In the genomic region with DNA sequence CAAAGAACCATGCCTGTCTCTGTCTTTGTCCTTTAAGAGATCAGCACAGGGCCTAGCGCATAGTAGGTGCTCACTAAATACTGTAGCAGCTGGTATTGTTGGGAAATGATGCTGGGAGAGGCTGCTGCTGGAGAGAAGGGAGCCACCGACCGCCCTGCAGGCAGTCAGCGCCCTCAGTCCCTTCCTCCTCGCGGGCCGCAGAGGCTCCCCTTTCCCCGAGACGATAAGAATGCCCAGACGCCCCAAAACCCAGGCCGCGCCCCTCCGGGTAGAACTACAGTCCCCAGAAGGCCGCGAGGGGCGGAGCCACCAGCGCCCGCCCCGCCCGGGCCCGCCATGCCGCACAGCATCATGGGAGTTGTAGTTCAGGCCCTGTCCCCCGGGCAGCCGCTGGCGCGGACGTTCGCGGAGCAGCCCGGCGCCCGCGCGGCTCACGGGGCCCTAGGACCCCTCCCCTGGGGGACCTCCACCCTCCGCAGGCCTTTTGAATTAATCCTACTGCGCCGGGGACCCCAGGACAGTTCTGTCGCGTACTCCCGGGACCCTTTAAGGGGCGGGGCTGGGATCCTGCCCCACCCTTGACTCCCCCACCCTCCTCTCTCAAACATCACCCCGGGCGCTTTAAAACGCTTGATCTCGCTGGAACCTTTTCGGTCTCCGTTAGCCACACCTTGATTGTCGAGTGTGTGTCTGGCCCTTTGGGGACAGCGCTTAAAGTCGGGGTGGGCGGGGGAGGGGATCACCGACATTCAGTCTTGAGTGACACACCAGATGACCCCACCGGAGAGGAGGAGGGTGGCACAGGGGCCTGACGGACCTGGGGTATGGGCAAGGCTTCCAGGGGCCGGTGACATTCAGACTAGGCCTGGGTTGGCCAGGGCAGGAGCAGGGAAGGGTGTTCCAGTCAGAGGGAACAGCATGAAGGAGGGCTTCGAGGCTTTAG, we compare ENCODE assay signal across 1 cellular context.
TF ChIP-seq lines count a peak whose summit lies in the region.

No MANE protein-coding gene starts in this region.

TF ChIP-seq in HepG2, 621 proteins besides CTCF, POLR2A, EP300 and RAD21 (continued from another document and continues in another):
- TF ChIP-seq, protein P1, sequence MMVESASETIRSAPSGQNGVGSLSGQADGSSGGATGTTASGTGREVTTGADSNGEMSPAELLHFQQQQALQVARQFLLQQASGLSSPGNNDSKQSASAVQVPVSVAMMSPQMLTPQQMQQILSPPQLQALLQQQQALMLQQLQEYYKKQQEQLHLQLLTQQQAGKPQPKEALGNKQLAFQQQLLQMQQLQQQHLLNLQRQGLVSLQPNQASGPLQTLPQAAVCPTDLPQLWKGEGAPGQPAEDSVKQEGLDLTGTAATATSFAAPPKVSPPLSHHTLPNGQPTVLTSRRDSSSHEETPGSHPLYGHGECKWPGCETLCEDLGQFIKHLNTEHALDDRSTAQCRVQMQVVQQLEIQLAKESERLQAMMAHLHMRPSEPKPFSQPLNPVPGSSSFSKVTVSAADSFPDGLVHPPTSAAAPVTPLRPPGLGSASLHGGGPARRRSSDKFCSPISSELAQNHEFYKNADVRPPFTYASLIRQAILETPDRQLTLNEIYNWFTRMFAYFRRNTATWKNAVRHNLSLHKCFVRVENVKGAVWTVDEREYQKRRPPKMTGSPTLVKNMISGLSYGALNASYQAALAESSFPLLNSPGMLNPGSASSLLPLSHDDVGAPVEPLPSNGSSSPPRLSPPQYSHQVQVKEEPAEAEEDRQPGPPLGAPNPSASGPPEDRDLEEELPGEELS (CRISPR knock-in tag; IDR thresholded peaks at IDR 0.05): no peak
- TF ChIP-seq KDM1A (CRISPR knock-in tag; IDR thresholded peaks at IDR 0.05) (no peak), ZNF644 (CRISPR knock-in tag; IDR thresholded peaks at IDR 0.05; ENCODE audit: low read depth) (no peak), U2AF2 (IDR thresholded peaks at IDR 0.05; ENCODE audit: low read depth, low read length) (no peak), ZNF557 (CRISPR knock-in tag; IDR thresholded peaks at IDR 0.05) (no peak), ZNF17 (CRISPR knock-in tag; IDR thresholded peaks at IDR 0.05) (no peak), SP1 (IDR thresholded peaks at IDR 0.05) (no peak), SP1 (CRISPR knock-in tag; IDR thresholded peaks at IDR 0.05) (peak; percentile 95), ZNF709 (CRISPR knock-in tag; IDR thresholded peaks at IDR 0.05) (no peak), ZKSCAN1 (IDR thresholded peaks at IDR 0.05; ENCODE audit: low read length) (peak; percentile 72), SMAD3 (CRISPR knock-in tag; IDR thresholded peaks at IDR 0.05) (no peak), GATAD2A (CRISPR knock-in tag; IDR thresholded peaks at IDR 0.05) (no peak), ZFX (CRISPR knock-in tag; IDR thresholded peaks at IDR 0.05; ENCODE audit: low read depth) (peak; percentile 58), ZNF558 (CRISPR knock-in tag; IDR thresholded peaks at IDR 0.05; ENCODE audit: borderline replicate concordance) (no peak), BCL6 (CRISPR knock-in tag; IDR thresholded peaks at IDR 0.05) (no peak), ZNF20 (CRISPR knock-in tag; IDR thresholded peaks at IDR 0.05) (no peak), PHF5A (CRISPR knock-in tag; IDR thresholded peaks at IDR 0.05; ENCODE audit: low read depth, unreplicated experiment) (no peak), XRCC5 (optimal IDR thresholded peaks at IDR 0.05; ENCODE audit: low read length) (peak; percentile 45), ZNF614 (CRISPR knock-in tag; IDR thresholded peaks at IDR 0.05; ENCODE audit: borderline replicate concordance) (no peak), SOX5 (CRISPR knock-in tag; IDR thresholded peaks at IDR 0.05; ENCODE audit: borderline replicate concordance) (no peak), ZMYM3 (CRISPR knock-in tag; IDR thresholded peaks at IDR 0.05) (peak; percentile 80), NAIF1 (CRISPR knock-in tag; IDR thresholded peaks at IDR 0.05; ENCODE audit: borderline replicate concordance) (no peak), KAT2B (IDR thresholded peaks at IDR 0.05; ENCODE audit: borderline replicate concordance, low read depth, low read length) (no peak), ZNF879 (CRISPR knock-in tag; IDR thresholded peaks at IDR 0.05) (no peak), CBFB (CRISPR knock-in tag; IDR thresholded peaks at IDR 0.05) (no peak), KLF13 (CRISPR knock-in tag; IDR thresholded peaks at IDR 0.05) (no peak), ATF1 (CRISPR knock-in tag; IDR thresholded peaks at IDR 0.05) (no peak), ZNF781 (CRISPR knock-in tag; IDR thresholded peaks at IDR 0.05; ENCODE audit: borderline replicate concordance, not compliant biosample characterization) (no peak), MED13 (CRISPR knock-in tag; IDR thresholded peaks at IDR 0.05) (no peak), HMG20A (CRISPR knock-in tag; IDR thresholded peaks at IDR 0.05; ENCODE audit: borderline replicate concordance) (no peak), FOXK2 (IDR thresholded peaks at IDR 0.05) (no peak), KLF15 (CRISPR knock-in tag; IDR thresholded peaks at IDR 0.05; ENCODE audit: borderline replicate concordance) (no peak), ZSCAN20 (CRISPR knock-in tag; IDR thresholded peaks at IDR 0.05; ENCODE audit: borderline replicate concordance) (no peak), ZNF484 (CRISPR knock-in tag; IDR thresholded peaks at IDR 0.05; ENCODE audit: borderline replicate concordance, low read depth) (no peak), FOSL2 (CRISPR knock-in tag; IDR thresholded peaks at IDR 0.05) (no peak), ARNTL (CRISPR knock-in tag; IDR thresholded peaks at IDR 0.05) (no peak)
- TF ChIP-seq, protein P2, sequence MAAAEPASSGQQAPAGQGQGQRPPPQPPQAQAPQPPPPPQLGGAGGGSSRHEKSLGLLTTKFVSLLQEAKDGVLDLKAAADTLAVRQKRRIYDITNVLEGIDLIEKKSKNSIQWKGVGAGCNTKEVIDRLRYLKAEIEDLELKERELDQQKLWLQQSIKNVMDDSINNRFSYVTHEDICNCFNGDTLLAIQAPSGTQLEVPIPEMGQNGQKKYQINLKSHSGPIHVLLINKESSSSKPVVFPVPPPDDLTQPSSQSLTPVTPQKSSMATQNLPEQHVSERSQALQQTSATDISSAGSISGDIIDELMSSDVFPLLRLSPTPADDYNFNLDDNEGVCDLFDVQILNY (CRISPR knock-in tag; conservative IDR thresholded peaks at IDR 0.05): no peak
- TF ChIP-seq, protein P3, sequence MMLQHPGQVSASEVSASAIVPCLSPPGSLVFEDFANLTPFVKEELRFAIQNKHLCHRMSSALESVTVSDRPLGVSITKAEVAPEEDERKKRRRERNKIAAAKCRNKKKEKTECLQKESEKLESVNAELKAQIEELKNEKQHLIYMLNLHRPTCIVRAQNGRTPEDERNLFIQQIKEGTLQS (CRISPR knock-in tag; IDR thresholded peaks at IDR 0.05): no peak
- TF ChIP-seq, protein P4, sequence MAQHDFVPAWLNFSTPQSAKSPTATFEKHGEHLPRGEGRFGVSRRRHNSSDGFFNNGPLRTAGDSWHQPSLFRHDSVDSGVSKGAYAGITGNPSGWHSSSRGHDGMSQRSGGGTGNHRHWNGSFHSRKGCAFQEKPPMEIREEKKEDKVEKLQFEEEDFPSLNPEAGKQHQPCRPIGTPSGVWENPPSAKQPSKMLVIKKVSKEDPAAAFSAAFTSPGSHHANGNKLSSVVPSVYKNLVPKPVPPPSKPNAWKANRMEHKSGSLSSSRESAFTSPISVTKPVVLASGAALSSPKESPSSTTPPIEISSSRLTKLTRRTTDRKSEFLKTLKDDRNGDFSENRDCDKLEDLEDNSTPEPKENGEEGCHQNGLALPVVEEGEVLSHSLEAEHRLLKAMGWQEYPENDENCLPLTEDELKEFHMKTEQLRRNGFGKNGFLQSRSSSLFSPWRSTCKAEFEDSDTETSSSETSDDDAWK (CRISPR knock-in tag; IDR thresholded peaks at IDR 0.05): no peak
- TF ChIP-seq, protein P5, sequence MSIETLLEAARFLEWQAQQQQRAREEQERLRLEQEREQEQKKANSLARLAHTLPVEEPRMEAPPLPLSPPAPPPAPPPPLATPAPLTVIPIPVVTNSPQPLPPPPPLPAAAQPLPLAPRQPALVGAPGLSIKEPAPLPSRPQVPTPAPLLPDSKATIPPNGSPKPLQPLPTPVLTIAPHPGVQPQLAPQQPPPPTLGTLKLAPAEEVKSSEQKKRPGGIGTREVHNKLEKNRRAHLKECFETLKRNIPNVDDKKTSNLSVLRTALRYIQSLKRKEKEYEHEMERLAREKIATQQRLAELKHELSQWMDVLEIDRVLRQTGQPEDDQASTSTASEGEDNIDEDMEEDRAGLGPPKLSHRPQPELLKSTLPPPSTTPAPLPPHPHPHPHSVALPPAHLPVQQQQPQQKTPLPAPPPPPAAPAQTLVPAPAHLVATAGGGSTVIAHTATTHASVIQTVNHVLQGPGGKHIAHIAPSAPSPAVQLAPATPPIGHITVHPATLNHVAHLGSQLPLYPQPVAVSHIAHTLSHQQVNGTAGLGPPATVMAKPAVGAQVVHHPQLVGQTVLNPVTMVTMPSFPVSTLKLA (IDR thresholded peaks at IDR 0.05): no peak
- TF ChIP-seq, protein P6, sequence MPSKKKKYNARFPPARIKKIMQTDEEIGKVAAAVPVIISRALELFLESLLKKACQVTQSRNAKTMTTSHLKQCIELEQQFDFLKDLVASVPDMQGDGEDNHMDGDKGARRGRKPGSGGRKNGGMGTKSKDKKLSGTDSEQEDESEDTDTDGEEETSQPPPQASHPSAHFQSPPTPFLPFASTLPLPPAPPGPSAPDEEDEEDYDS (CRISPR knock-in tag; IDR thresholded peaks at IDR 0.05): no peak
- TF ChIP-seq, protein P7, sequence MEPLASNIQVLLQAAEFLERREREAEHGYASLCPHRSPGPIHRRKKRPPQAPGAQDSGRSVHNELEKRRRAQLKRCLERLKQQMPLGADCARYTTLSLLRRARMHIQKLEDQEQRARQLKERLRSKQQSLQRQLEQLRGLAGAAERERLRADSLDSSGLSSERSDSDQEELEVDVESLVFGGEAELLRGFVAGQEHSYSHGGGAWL (CRISPR knock-in tag; IDR thresholded peaks at IDR 0.05): no peak
- TF ChIP-seq, protein P8, sequence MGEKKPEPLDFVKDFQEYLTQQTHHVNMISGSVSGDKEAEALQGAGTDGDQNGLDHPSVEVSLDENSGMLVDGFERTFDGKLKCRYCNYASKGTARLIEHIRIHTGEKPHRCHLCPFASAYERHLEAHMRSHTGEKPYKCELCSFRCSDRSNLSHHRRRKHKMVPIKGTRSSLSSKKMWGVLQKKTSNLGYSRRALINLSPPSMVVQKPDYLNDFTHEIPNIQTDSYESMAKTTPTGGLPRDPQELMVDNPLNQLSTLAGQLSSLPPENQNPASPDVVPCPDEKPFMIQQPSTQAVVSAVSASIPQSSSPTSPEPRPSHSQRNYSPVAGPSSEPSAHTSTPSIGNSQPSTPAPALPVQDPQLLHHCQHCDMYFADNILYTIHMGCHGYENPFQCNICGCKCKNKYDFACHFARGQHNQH (CRISPR knock-in tag; IDR thresholded peaks at IDR 0.05): no peak
- TF ChIP-seq, protein P9, sequence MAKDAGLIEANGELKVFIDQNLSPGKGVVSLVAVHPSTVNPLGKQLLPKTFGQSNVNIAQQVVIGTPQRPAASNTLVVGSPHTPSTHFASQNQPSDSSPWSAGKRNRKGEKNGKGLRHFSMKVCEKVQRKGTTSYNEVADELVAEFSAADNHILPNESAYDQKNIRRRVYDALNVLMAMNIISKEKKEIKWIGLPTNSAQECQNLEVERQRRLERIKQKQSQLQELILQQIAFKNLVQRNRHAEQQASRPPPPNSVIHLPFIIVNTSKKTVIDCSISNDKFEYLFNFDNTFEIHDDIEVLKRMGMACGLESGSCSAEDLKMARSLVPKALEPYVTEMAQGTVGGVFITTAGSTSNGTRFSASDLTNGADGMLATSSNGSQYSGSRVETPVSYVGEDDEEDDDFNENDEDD (CRISPR knock-in tag; IDR thresholded peaks at IDR 0.05; ENCODE audit: borderline replicate concordance): peak; percentile 39; the same call in 1 of the 2 replicates
- TF ChIP-seq, protein P10, sequence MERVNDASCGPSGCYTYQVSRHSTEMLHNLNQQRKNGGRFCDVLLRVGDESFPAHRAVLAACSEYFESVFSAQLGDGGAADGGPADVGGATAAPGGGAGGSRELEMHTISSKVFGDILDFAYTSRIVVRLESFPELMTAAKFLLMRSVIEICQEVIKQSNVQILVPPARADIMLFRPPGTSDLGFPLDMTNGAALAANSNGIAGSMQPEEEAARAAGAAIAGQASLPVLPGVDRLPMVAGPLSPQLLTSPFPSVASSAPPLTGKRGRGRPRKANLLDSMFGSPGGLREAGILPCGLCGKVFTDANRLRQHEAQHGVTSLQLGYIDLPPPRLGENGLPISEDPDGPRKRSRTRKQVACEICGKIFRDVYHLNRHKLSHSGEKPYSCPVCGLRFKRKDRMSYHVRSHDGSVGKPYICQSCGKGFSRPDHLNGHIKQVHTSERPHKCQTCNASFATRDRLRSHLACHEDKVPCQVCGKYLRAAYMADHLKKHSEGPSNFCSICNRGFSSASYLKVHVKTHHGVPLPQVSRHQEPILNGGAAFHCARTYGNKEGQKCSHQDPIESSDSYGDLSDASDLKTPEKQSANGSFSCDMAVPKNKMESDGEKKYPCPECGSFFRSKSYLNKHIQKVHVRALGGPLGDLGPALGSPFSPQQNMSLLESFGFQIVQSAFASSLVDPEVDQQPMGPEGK (CRISPR knock-in tag; IDR thresholded peaks at IDR 0.05): no peak
- TF ChIP-seq, protein P11, sequence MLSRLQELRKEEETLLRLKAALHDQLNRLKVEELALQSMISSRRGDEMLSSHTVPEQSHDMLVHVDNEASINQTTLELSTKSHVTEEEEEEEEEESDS (CRISPR knock-in tag; IDR thresholded peaks at IDR 0.05; ENCODE audit: borderline replicate concordance): no peak
- TF ChIP-seq, protein P12, sequence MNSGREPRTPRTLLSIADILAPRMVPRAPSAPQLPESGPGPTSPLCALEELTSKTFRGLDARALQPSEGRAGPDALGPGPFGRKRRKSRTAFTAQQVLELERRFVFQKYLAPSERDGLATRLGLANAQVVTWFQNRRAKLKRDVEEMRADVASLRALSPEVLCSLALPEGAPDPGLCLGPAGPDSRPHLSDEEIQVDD (CRISPR knock-in tag; IDR thresholded peaks at IDR 0.05; ENCODE audit: borderline replicate concordance): no peak
- TF ChIP-seq, protein P13, sequence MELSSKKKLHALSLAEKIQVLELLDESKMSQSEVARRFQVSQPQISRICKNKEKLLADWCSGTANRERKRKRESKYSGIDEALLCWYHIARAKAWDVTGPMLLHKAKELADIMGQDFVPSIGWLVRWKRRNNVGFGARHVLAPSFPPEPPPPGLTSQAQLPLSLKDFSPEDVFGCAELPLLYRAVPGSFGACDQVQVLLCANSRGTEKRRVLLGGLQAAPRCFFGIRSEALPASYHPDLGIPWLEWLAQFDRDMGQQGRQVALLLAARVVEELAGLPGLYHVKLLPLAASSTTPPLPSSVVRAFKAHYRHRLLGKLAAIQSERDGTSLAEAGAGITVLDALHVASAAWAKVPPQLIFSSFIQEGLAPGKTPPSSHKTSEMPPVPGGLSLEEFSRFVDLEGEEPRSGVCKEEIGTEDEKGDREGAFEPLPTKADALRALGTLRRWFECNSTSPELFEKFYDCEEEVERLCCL (CRISPR knock-in tag; IDR thresholded peaks at IDR 0.05; ENCODE audit: borderline replicate concordance): no peak
- TF ChIP-seq, protein P14, sequence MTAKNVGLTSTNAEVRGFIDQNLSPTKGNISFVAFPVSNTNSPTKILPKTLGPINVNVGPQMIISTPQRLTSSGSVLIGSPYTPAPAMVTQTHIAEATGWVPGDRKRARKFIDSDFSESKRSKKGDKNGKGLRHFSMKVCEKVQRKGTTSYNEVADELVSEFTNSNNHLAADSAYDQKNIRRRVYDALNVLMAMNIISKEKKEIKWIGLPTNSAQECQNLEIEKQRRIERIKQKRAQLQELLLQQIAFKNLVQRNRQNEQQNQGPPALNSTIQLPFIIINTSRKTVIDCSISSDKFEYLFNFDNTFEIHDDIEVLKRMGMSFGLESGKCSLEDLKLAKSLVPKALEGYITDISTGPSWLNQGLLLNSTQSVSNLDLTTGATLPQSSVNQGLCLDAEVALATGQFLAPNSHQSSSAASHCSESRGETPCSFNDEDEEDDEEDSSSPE (CRISPR knock-in tag; IDR thresholded peaks at IDR 0.05): peak; percentile 52
- TF ChIP-seq, protein P15, sequence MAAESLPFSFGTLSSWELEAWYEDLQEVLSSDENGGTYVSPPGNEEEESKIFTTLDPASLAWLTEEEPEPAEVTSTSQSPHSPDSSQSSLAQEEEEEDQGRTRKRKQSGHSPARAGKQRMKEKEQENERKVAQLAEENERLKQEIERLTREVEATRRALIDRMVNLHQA (CRISPR knock-in tag; IDR thresholded peaks at IDR 0.05): no peak
